In the genomic region with DNA sequence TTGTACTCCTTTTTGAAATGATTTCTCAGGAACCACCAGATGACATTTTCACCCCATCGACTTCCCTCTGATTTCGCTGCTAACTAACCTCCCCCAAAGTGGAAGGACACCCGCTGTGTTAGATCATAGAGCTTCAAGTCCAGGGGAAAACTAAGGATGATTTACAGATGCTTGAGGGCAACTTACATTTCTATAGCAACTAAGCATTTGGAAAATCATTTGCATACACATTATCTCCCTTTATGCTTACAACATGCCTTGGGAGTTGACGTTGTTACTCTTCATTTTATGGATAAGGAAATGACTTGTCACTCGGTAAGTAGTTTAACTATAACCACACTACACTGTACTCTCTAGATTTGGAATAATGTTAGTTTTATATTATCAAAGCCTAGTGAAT, we compare ENCODE assay signal across 20 cellular contexts. TPM values are rescaled to one million over a fixed set of nuclear protein-coding genes. Genes with fewer than 3 reads are reported as not detected.
DNase-seq lines count a peak whose midpoint lies in the region; ATAC-seq and TF ChIP-seq lines count a peak whose summit lies in the region.
"Had no signal": no experiment of that assay in that cellular context is flagged by ENCODE, and none has a peak within 500 bp of the region (broad histone marks: within the 10 kb centered on the region; RNA-seq: fewer than 3 reads in every experiment).

No MANE protein-coding gene starts in this region.

- H3K4me2 ChIP-seq in neural cell (ENCODE audit: low read length), result peak overlapping the region; percentile 29

- ATAC-seq in mucosa of descending colon, result no peak
- ATAC-seq in CD8-positive, alpha-beta T cell, result no peak
- ATAC-seq: HCT116 had no signal

- H3K27ac ChIP-seq in SK-N-MC, result no peak overlapping the region
- peak overlapping the region; percentile 90 for H3K27ac ChIP-seq in neural cell (ENCODE audit: low read length)
- H3K27ac ChIP-seq in CD8-positive, alpha-beta T cell (ENCODE audit: low read depth, low read length), result no peak overlapping the region
- H3K27ac ChIP-seq: C4-2B, HL-60 had no signal

- intact Hi-C loops in mucosa of descending colon (cut with DNase I, micrococcal nuclease), result no loop called here
- intact Hi-C loops in activated CD4-positive, alpha-beta T cell treated with anti-CD3 and anti-CD28 coated beads, Interleukin-2, amount 10 ng/mL, durations not matched to agents 24 days and 14 days (cut with micrococcal nuclease), result no loop called here
- intact Hi-C loops in CD8-positive, alpha-beta T cell (cut with DNase I, micrococcal nuclease), result no loop called here

- no peak overlapping the region for H3K27ac Mint-ChIP-seq in activated CD4-positive, alpha-beta T cell treated with anti-CD3 and anti-CD28 coated beads, Interleukin-2, amount 10 ng/mL, durations not matched to agents 24 days and 14 days
- H3K27ac Mint-ChIP-seq in CD8-positive, alpha-beta T cell, result no peak overlapping the region
- H3K27ac Mint-ChIP-seq: CD4-positive, alpha-beta T cell; HFFc6 had no signal

- no peaks in the 10 kb centered on the region for H3K36me3 Mint-ChIP-seq in activated CD4-positive, alpha-beta T cell treated with anti-CD3 and anti-CD28 coated beads, Interleukin-2, amount 10 ng/mL, durations not matched to agents 24 days and 14 days (ENCODE audit: low read depth)
- no peaks in the 10 kb centered on the region for H3K36me3 Mint-ChIP-seq in CD8-positive, alpha-beta T cell

- no peaks in the 10 kb centered on the region for H3K9me3 Mint-ChIP-seq in activated CD4-positive, alpha-beta T cell treated with anti-CD3 and anti-CD28 coated beads, Interleukin-2, amount 10 ng/mL, durations not matched to agents 24 days and 14 days
- H3K9me3 Mint-ChIP-seq in CD8-positive, alpha-beta T cell, result no peaks in the 10 kb centered on the region
- H3K9me3 Mint-ChIP-seq: CD4-positive, alpha-beta T cell; HFFc6 had no signal

- H3F3A ChIP-seq in neural cell (ENCODE audit: insufficient read depth, low read length, poor library complexity, severe bottlenecking), result peaks cover 4% of the 10 kb centered on the region

- H3K27me3 Mint-ChIP-seq in activated CD4-positive, alpha-beta T cell treated with anti-CD3 and anti-CD28 coated beads, Interleukin-2, amount 10 ng/mL, durations not matched to agents 24 days and 14 days, result peaks cover 21% of the 10 kb centered on the region
- H3K27me3 Mint-ChIP-seq in CD8-positive, alpha-beta T cell (ENCODE audit: low read depth), result peaks cover 31% of the 10 kb centered on the region

- H3K9ac ChIP-seq in SK-N-MC (ENCODE audit: insufficient read length), result no peak overlapping the region
- H3K9ac ChIP-seq in neural cell (ENCODE audit: low read length), result no peak overlapping the region

- TF ChIP-seq EP300 in neural cell (conservative IDR thresholded peaks at IDR 0.05; ENCODE audit: poor library complexity, severe bottlenecking), result peak; percentile 86

- CTCF ChIA-PET in CD8-positive, alpha-beta T cell (lab: Charles Lee), result interaction anchor here (1.7 kb wide), 1 partner anchor 15 kb away, joined by 4 read pairs; no protein-coding TSS in a partner anchor

- TF ChIP-seq CTCF in neural cell (IDR thresholded peaks at IDR 0.05; ENCODE audit: poor library complexity, severe bottlenecking), result no peak
- TF ChIP-seq CTCF in mucosa of descending colon (IDR thresholded peaks at IDR 0.05), result no peak
- TF ChIP-seq CTCF in CD8-positive, alpha-beta T cell (IDR thresholded peaks at IDR 0.05), result no peak

- no peaks in the 10 kb centered on the region for H4K20me1 ChIP-seq in neural cell (ENCODE audit: insufficient read depth)

- no peak for TF ChIP-seq RAD21 in neural cell (conservative IDR thresholded peaks at IDR 0.05)

- H3K27me3 ChIP-seq in neural cell (ENCODE audit: insufficient read depth, low read depth, low read length), result no peaks in the 10 kb centered on the region
- peaks cover 2% of the 10 kb centered on the region for H3K27me3 ChIP-seq in CD8-positive, alpha-beta T cell (ENCODE audit: insufficient read depth, low read length)

- H2AFZ ChIP-seq in neural cell (ENCODE audit: low read depth, low read length), result no peak overlapping the region

- H3K36me3 ChIP-seq in SK-N-MC (ENCODE audit: insufficient read depth, low read length) (no peaks in the 10 kb centered on the region), neural cell (ENCODE audit: insufficient read depth, low read length) (no peaks in the 10 kb centered on the region), mucosa of descending colon (ENCODE audit: low read depth) (no peaks in the 10 kb centered on the region)
- no peaks in the 10 kb centered on the region for H3K36me3 ChIP-seq in CD8-positive, alpha-beta T cell (ENCODE audit: insufficient read depth, low read length)

- no peak overlapping the region for H3K4me3 Mint-ChIP-seq in activated CD4-positive, alpha-beta T cell treated with anti-CD3 and anti-CD28 coated beads, Interleukin-2, amount 10 ng/mL, durations not matched to agents 24 days and 14 days
- no peak overlapping the region for H3K4me3 Mint-ChIP-seq in CD8-positive, alpha-beta T cell
- H3K4me3 Mint-ChIP-seq: CD4-positive, alpha-beta T cell; HFFc6 had no signal

- no peaks in the 10 kb centered on the region for H3K9me3 ChIP-seq in SK-N-MC (ENCODE audit: low read depth, low read length)
- H3K9me3 ChIP-seq in neural cell (ENCODE audit: low read length), result no peaks in the 10 kb centered on the region
- H3K9me3 ChIP-seq in mucosa of descending colon, result no peaks in the 10 kb centered on the region
- H3K9me3 ChIP-seq in CD8-positive, alpha-beta T cell (ENCODE audit: low read length), result no peaks in the 10 kb centered on the region

- H3K9me2 ChIP-seq in neural cell (ENCODE audit: insufficient read depth, low read length), result no peaks in the 10 kb centered on the region

- no peaks in the 10 kb centered on the region for H3K79me2 ChIP-seq in neural cell (replicated peaks; ENCODE audit: insufficient read depth, low read length)

- H3K4me3 ChIP-seq in SK-N-MC (no peak overlapping the region), neural cell (ENCODE audit: low read length) (peak overlapping the region; percentile 21), mucosa of descending colon (no peak overlapping the region)
- H3K4me3 ChIP-seq in CD8-positive, alpha-beta T cell (ENCODE audit: low read depth, low read length), result no peak overlapping the region

- DNase-seq in NCI-H526 (lab: John Stamatoyannopoulos, UW) (peak; percentile 77 to 90), SK-N-MC (ENCODE audit: low read depth, low spot score) (peak; percentile 72), mucosa of descending colon (no peak)
- no peak for DNase-seq in activated CD4-positive, alpha-beta T cell treated with anti-CD3 and anti-CD28 coated beads, Interleukin-2, amount 10 ng/mL, durations not matched to agents 24 days and 14 days
- no peak for DNase-seq in CD8-positive, alpha-beta T cell
- DNase-seq: AML-193; CD4-positive, alpha-beta T cell; DMS153; DMS79; GDM1; GOT3; H7; HFFc6 had no signal

- no peaks in the 10 kb centered on the region for H3K4me1 ChIP-seq in mucosa of descending colon (ENCODE audit: low read depth)
- H3K4me1 ChIP-seq in CD8-positive, alpha-beta T cell (ENCODE audit: insufficient read depth, low read length), result no peaks in the 10 kb centered on the region

- POLR2A ChIA-PET in CD8-positive, alpha-beta T cell (lab: Charles Lee), result no interaction called here

- H3K4me1 Mint-ChIP-seq in activated CD4-positive, alpha-beta T cell treated with anti-CD3 and anti-CD28 coated beads, Interleukin-2, amount 10 ng/mL, durations not matched to agents 24 days and 14 days, result no peaks in the 10 kb centered on the region
- H3K4me1 Mint-ChIP-seq in CD8-positive, alpha-beta T cell (ENCODE audit: low read depth), result no peaks in the 10 kb centered on the region

TF ChIP-seq in neural cell, 6 proteins besides CTCF, POLR2A, EP300 and RAD21 (continues in another document):
- TF ChIP-seq SMC3 (conservative IDR thresholded peaks at IDR 0.05; ENCODE audit: poor library complexity) (no peak), POLR2AphosphoS5 (IDR thresholded peaks at IDR 0.05) (peak; percentile 43)

RNA-seq across cellular contexts. Expression of a gene that starts 10.3 kb away (rescaled TPM):
- polyA plus RNA-seq in neural cell, result not detected in 2 replicates
- polyA minus RNA-seq in neural cell, result not detected in 2 replicates
- not detected for total RNA-seq in mucosa of descending colon
- not detected in 2 replicates for total RNA-seq in activated CD4-positive, alpha-beta T cell treated with anti-CD3 and anti-CD28 coated beads, Interleukin-2, amount 10 ng/mL, durations not matched to agents 24 days and 14 days
- total RNA-seq in CD8-positive, alpha-beta T cell, result not detected
- total RNA-seq: CD4-positive, alpha-beta T cell; Daoy; H7; HFFc6; HT1080 had no signal
- polyA plus RNA-seq: BJ had no signal

RNA-seq across cellular contexts. Expression of a gene that starts 21.7 kb away (rescaled TPM):
- 83.2 and 89.2 TPM in 2 replicates for polyA plus RNA-seq in neural cell
- polyA minus RNA-seq in neural cell, result 61.4 and 70.6 TPM in 2 replicates
- 10 to 100 TPM; 26.6 to 45.8 (median 41.8) TPM for total RNA-seq in mucosa of descending colon
- total RNA-seq in activated CD4-positive, alpha-beta T cell treated with anti-CD3 and anti-CD28 coated beads, Interleukin-2, amount 10 ng/mL, durations not matched to agents 24 days and 14 days, result 31.0 and 31.6 TPM in 2 replicates
- total RNA-seq in CD8-positive, alpha-beta T cell, result 10 to 100 TPM; 59.2 to 61.0 TPM

RNA-seq across cellular contexts. Expression of a gene that starts 31.1 kb away (rescaled TPM):
- polyA plus RNA-seq in neural cell, result not detected in 2 replicates
- polyA minus RNA-seq in neural cell, result not detected in 2 replicates
- not detected for total RNA-seq in mucosa of descending colon
- not detected in 2 replicates for total RNA-seq in activated CD4-positive, alpha-beta T cell treated with anti-CD3 and anti-CD28 coated beads, Interleukin-2, amount 10 ng/mL, durations not matched to agents 24 days and 14 days
- not detected for total RNA-seq in CD8-positive, alpha-beta T cell
- total RNA-seq: CD4-positive, alpha-beta T cell; Daoy; H7; HFFc6; HT1080 had no signal
- polyA plus RNA-seq: BJ had no signal

RNA-seq across cellular contexts. Expression of a gene that starts 57.5 kb away (rescaled TPM):
- polyA plus RNA-seq in neural cell, result not detected in 2 replicates
- polyA minus RNA-seq in neural cell, result not detected in 2 replicates
- not detected for total RNA-seq in mucosa of descending colon
- total RNA-seq in activated CD4-positive, alpha-beta T cell treated with anti-CD3 and anti-CD28 coated beads, Interleukin-2, amount 10 ng/mL, durations not matched to agents 24 days and 14 days, result not detected in 2 replicates
- total RNA-seq in CD8-positive, alpha-beta T cell, result not detected
- total RNA-seq: CD4-positive, alpha-beta T cell; Daoy; H7; HFFc6; HT1080 had no signal
- polyA plus RNA-seq: BJ had no signal

Comparison
In these comparisons a context has a peak if more than half of its experiments do, and no peak if none do; other contexts are left out.
1. DNase-seq: peak in NCI-H526 (2 of 2) and SK-N-MC (single experiment); none in mucosa of descending colon (0 of 3), activated CD4-positive, alpha-beta T cell treated with anti-CD3 and anti-CD28 coated beads, Interleukin-2, amount 10 ng/mL, durations not matched to agents 24 days and 14 days (single experiment) and CD8-positive, alpha-beta T cell (0 of 7).